Comparison of ENCODE assay signal across 8 cellular contexts in genomic region chr16:71288890-71289731, GRCh38. TPM values are rescaled to one million over a fixed set of nuclear protein-coding genes. Genes with fewer than 3 reads are reported as not detected.
DNase-seq lines count a peak whose midpoint lies in the region; ATAC-seq and TF ChIP-seq lines count a peak whose summit lies in the region.

TSS of gene CMTR2 (minus strand) at chr16:71289402. CDS start at chr16:71285920, 3,482 bp downstream.

- H3K36me3 ChIP-seq in GM06990 (ENCODE audit: control insufficient read depth, insufficient read depth, low read length) (peaks cover 5% of the 10 kb centered on the region), osteoblast (ENCODE audit: insufficient read depth, low read length) (peaks cover 21% of the 10 kb centered on the region), thoracic aorta (peaks cover 16% of the 10 kb centered on the region)

- H3K9me3 ChIP-seq in osteoblast (ENCODE audit: low read depth, low read length) (no peaks in the 10 kb centered on the region), thoracic aorta (no peaks in the 10 kb centered on the region)

- H3K9me3 Mint-ChIP-seq in activated naive CD4-positive, alpha-beta T cell treated with anti-CD3 and anti-CD28 coated beads, Interleukin-2, amount 50 U/mL, for 72 hours, result peaks cover 10 to 13% of the 10 kb centered on the region in 2 donors

- H3K27ac ChIP-seq in osteoblast (ENCODE audit: low read depth, low read length) (peak within 1 kb of the TSS; percentile 87), thoracic aorta (peak within 1 kb of the TSS; percentile 72 to 83)

- peak within 1 kb of the TSS; percentile 86 for H3K4me3 ChIP-seq in GM06990 (replicated peaks; ENCODE audit: low read depth, low read length)
- H3K4me3 ChIP-seq in osteoblast (ENCODE audit: insufficient read depth, low read length), result peak within 1 kb of the TSS; percentile 89
- H3K4me3 ChIP-seq in thoracic aorta, result peak within 1 kb of the TSS; percentile 95

- peak within 1 kb of the TSS; percentile 94 for H2AFZ ChIP-seq in osteoblast (ENCODE audit: low read length)

- TF ChIP-seq CTCF in GM06990 (IDR thresholded peaks at IDR 0.05; ENCODE audit: insufficient read depth, low read length, poor library complexity, severe bottlenecking), result peak; percentile 9
- TF ChIP-seq CTCF in osteoblast (IDR thresholded peaks at IDR 0.05; ENCODE audit: extremely low read depth, low read depth, low read length), result no peak
- no peak for TF ChIP-seq CTCF in thoracic aorta (IDR thresholded peaks at IDR 0.05)

- peaks cover 22% of the 10 kb centered on the region for H3K79me2 ChIP-seq in osteoblast (ENCODE audit: insufficient read depth, low read length)

- peak within 1 kb of the TSS; percentile 90 to 95 for H3K27ac Mint-ChIP-seq in activated naive CD4-positive, alpha-beta T cell treated with anti-CD3 and anti-CD28 coated beads, Interleukin-2, amount 50 U/mL, for 72 hours

- H3K27me3 ChIP-seq in GM06990 (replicated peaks; ENCODE audit: control insufficient read depth, insufficient read depth, low read length) (no peaks in the 10 kb centered on the region), osteoblast (ENCODE audit: insufficient read depth, low read length) (no peaks in the 10 kb centered on the region), thoracic aorta (replicated peaks; ENCODE audit: insufficient read depth) (no peaks in the 10 kb centered on the region)

- peaks cover 4% of the 10 kb centered on the region for H4K20me1 ChIP-seq in osteoblast (ENCODE audit: insufficient read depth, low read length)

- H3K4me1 ChIP-seq in osteoblast (ENCODE audit: insufficient read depth, low read length), result peaks cover 9% of the 10 kb centered on the region
- peaks cover 7 to 9% of the 10 kb centered on the region in 2 donors for H3K4me1 ChIP-seq in thoracic aorta (ENCODE audit: control insufficient read depth in 1 of 2, low read depth in 2 of 2)

- ATAC-seq in HG02588 (IDR thresholded peaks at IDR 0.05; ENCODE audit: unreplicated experiment), result peak; percentile 92
- ATAC-seq in SK-N-SH treated with all-trans-retinoic acid at 6 μM for 48 hours, result peak; percentile 97
- ATAC-seq in activated naive CD4-positive, alpha-beta T cell treated with anti-CD3 and anti-CD28 coated beads, Interleukin-2, amount 50 U/mL, for 72 hours, result peak; percentile 97 to 98
- ATAC-seq in thoracic aorta (ENCODE audit: insufficient number of reproducible peaks, low FRiP score, low read depth), result peak; percentile 90

- H3K4me2 ChIP-seq in osteoblast (ENCODE audit: insufficient read depth, low read length), result peak within 1 kb of the TSS; percentile 92

- peaks cover 40 to 46% of the 10 kb centered on the region in 2 donors for H3K36me3 Mint-ChIP-seq in activated naive CD4-positive, alpha-beta T cell treated with anti-CD3 and anti-CD28 coated beads, Interleukin-2, amount 50 U/mL, for 72 hours

- DNase-seq in GM06990 (ENCODE audit: extremely low read depth, insufficient read length) (peak; percentile 97), NCI-H1092 (lab: John Stamatoyannopoulos, UW) (peak; percentile 94), glomerular visceral epithelial cell (ENCODE audit: extremely low spot score) (peak; percentile 95), osteoblast (ENCODE audit: insufficient read length, low spot score, missing footprints) (peak; percentile 100), thoracic aorta (ENCODE audit: low spot score) (peak; percentile 59)
- DNase-seq in activated naive CD4-positive, alpha-beta T cell treated with anti-CD3 and anti-CD28 coated beads, Interleukin-2, amount 50 U/mL, for 72 hours (ENCODE audit: low spot score in 2 of 2), result peak; percentile 87 to 95

TF ChIP-seq in SK-N-SH treated with all-trans-retinoic acid at 6 μM for 48 hours, 23 proteins besides CTCF, POLR2A, EP300 and RAD21:
- TF ChIP-seq SNAI2 (CRISPR knock-in tag; IDR thresholded peaks at IDR 0.05) (no peak), TSHZ2 (CRISPR knock-in tag; IDR thresholded peaks at IDR 0.05) (0 out of 2 replicates have a peak, but pooled peaks have one; percentile 12), CSDC2 (CRISPR knock-in tag; IDR thresholded peaks at IDR 0.05) (0 out of 2 replicates have a peak, but pooled peaks have one; percentile 18), GLIS3 (CRISPR knock-in tag; IDR thresholded peaks at IDR 0.05) (peak; percentile 52; the same call in 1 of the 2 replicates)

RNA-seq across cellular contexts. Expression of gene CMTR2, which starts in this region (rescaled TPM):
- 10 to 100 TPM; 16.3 to 17.5 TPM for total RNA-seq in activated naive CD4-positive, alpha-beta T cell treated with anti-CD3 and anti-CD28 coated beads, Interleukin-2, amount 50 U/mL, for 72 hours
- total RNA-seq in osteoblast (37.1 and 39.1 TPM in 2 replicates), thoracic aorta (10 to 100 TPM; 14.6 to 15.9 TPM)

Comparison
In these comparisons a context has a peak if more than half of its experiments do, and no peak if none do; other contexts are left out.
1. Peak in every context shown above with its lines: DNase-seq, ATAC-seq, H3K4me3 ChIP-seq and H3K27ac ChIP-seq.